1 cellular context compared by ENCODE assay signal in the genomic region with DNA sequence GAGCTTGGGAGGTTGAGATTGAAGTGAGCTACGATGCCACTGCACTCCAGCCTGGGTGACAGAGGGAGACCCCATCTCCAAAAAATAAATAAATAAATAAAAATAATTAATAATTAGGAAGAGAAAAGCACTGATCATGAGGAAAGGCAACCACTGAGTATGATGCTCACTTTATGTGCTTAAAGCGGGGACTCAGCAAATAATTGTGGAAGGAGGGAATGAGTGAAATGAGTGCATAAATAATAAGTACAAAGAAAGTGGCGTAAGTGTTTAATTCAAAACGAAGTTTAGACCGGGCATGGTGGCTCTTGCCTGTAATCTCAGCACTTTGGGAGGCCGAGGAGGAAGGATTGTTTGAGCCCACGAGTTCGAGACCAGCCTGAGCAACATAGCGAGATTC.
TF ChIP-seq lines count a peak whose summit lies in the region.

No MANE protein-coding gene starts in this region.

TF ChIP-seq in IMR-90, 13 proteins besides CTCF, POLR2A, EP300 and RAD21:
- no peak for TF ChIP-seq CHD1 (IDR thresholded peaks at IDR 0.05; ENCODE audit: low read depth, low read length)
- no peak for TF ChIP-seq NFE2L2 (IDR thresholded peaks at IDR 0.05; ENCODE audit: low read depth, low read length)
- no peak for TF ChIP-seq MAZ (IDR thresholded peaks at IDR 0.05; ENCODE audit: borderline replicate concordance, low read depth, low read length)
- no peak for TF ChIP-seq BHLHE40 (IDR thresholded peaks at IDR 0.05; ENCODE audit: low read depth, low read length)
- TF ChIP-seq, protein P1, sequence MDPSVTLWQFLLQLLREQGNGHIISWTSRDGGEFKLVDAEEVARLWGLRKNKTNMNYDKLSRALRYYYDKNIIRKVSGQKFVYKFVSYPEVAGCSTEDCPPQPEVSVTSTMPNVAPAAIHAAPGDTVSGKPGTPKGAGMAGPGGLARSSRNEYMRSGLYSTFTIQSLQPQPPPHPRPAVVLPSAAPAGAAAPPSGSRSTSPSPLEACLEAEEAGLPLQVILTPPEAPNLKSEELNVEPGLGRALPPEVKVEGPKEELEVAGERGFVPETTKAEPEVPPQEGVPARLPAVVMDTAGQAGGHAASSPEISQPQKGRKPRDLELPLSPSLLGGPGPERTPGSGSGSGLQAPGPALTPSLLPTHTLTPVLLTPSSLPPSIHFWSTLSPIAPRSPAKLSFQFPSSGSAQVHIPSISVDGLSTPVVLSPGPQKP (IDR thresholded peaks at IDR 0.05; ENCODE audit: borderline replicate concordance, low read depth, low read length) = no peak
- no peak for TF ChIP-seq CEBPB (IDR thresholded peaks at IDR 0.05; ENCODE audit: low read depth, low read length)
- TF ChIP-seq, protein P2, sequence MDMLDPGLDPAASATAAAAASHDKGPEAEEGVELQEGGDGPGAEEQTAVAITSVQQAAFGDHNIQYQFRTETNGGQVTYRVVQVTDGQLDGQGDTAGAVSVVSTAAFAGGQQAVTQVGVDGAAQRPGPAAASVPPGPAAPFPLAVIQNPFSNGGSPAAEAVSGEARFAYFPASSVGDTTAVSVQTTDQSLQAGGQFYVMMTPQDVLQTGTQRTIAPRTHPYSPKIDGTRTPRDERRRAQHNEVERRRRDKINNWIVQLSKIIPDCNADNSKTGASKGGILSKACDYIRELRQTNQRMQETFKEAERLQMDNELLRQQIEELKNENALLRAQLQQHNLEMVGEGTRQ (IDR thresholded peaks at IDR 0.05; ENCODE audit: low read depth, low read length) = no peak
- TF ChIP-seq MAFK (IDR thresholded peaks at IDR 0.05; ENCODE audit: low read depth, low read length) = no peak
- no peak for TF ChIP-seq MXI1 (IDR thresholded peaks at IDR 0.05; ENCODE audit: borderline replicate concordance, low read depth, low read length)
- no peak for TF ChIP-seq SMC3 (IDR thresholded peaks at IDR 0.05; ENCODE audit: low read depth, low read length)
- TF ChIP-seq RCOR1 (IDR thresholded peaks at IDR 0.05; ENCODE audit: insufficient replicate concordance, low read length) = no peak
- TF ChIP-seq FOS (IDR thresholded peaks at IDR 0.05; ENCODE audit: low read depth, low read length) = no peak
- TF ChIP-seq RFX5 (IDR thresholded peaks at IDR 0.05; ENCODE audit: low read depth, low read length) = no peak
